In the genomic region with DNA sequence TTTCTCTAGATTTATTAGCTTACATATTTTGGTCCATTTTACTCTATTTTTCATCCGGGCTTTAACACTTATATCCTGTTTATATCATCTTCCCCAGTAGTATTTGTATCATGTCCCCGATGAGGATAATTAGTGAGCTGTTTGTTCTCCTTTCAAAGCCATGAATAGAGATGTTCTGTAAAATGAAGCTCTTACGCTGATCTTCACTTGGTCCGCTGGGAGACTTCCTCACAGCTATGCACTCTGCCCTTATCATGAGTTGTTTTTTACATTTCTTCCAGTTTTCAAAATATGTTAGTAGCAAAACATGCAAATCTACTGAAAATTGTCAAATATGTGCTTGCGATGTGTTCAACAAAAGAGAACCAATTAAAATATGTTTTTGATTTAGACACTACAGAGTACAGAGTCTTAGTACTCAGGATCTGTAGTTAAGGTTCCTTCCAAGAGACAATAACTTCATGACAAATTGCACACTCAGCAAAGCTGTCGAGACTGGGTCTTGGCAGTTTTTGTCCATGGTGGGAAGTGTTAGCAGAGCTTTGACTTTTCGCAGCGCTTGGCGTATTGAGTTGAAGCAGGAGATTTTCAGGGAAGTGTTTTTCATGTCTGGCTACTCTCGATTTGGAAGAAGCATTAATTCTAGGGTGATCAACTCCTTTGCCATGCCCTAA, we compare ENCODE assay signal across 30 cellular contexts.
"Had no signal": no experiment of that assay in that cellular context is flagged by ENCODE, and none has a peak within 500 bp of the region (broad histone marks: within the 10 kb centered on the region; RNA-seq: fewer than 3 reads in every experiment).

No MANE protein-coding gene starts in this region.

- H3K4me3 ChIP-seq: adrenal gland, body of pancreas, cardiac muscle cell, colonic mucosa, heart right ventricle, lower lobe of right lung, right atrium auricular region, spleen, thoracic aorta, vagina had no signal

- H3K27me3 Mint-ChIP-seq: activated B cell treated with CpG ODN at 0.5 μM for 24 hours; activated CD8-positive, alpha-beta memory T cell treated with anti-CD3 and anti-CD28 coated beads, Interleukin-2, amount 10 ng/mL, durations not matched to agents 7 days and 5 days; activated CD8-positive, alpha-beta T cell treated with anti-CD3 and anti-CD28 coated beads for 36 hours; activated naive CD8-positive, alpha-beta T cell; effector memory CD8-positive, alpha-beta T cell; T-cell had no signal

- H3K27ac Mint-ChIP-seq: activated B cell treated with CpG ODN at 0.5 μM for 24 hours; activated CD8-positive, alpha-beta memory T cell treated with anti-CD3 and anti-CD28 coated beads, Interleukin-2, amount 10 ng/mL, durations not matched to agents 7 days and 5 days; activated CD8-positive, alpha-beta T cell treated with anti-CD3 and anti-CD28 coated beads for 36 hours; activated naive CD8-positive, alpha-beta T cell; effector memory CD8-positive, alpha-beta T cell; natural killer cell; T-cell; T-helper 2 cell treated with Interferon-gamma antibody and Interleukin-4, amounts not matched to agents 5 μg/mL and 100 μg/mL, for 36 hours had no signal

- H3K4me1 ChIP-seq: adrenal gland, body of pancreas, colonic mucosa, heart right ventricle, lower lobe of right lung, right atrium auricular region, spleen, vagina had no signal

- ATAC-seq: activated CD8-positive, alpha-beta memory T cell treated with anti-CD3 and anti-CD28 coated beads, Interleukin-2, amount 10 ng/mL, durations not matched to agents 7 days and 5 days; activated CD8-positive, alpha-beta T cell treated with anti-CD3 and anti-CD28 coated beads for 36 hours; body of pancreas; effector memory CD8-positive, alpha-beta T cell; left lobe of liver; lower lobe of right lung; natural killer cell; T-cell had no signal

- H3K27me3 ChIP-seq: adrenal gland, body of pancreas, cardiac muscle cell, colonic mucosa, heart right ventricle, right atrium auricular region, spleen, vagina had no signal

- H3K36me3 Mint-ChIP-seq: activated CD8-positive, alpha-beta memory T cell treated with anti-CD3 and anti-CD28 coated beads, Interleukin-2, amount 10 ng/mL, durations not matched to agents 7 days and 5 days; activated naive CD8-positive, alpha-beta T cell; natural killer cell; T-cell had no signal

- H3K4me1 Mint-ChIP-seq: activated B cell treated with CpG ODN at 0.5 μM for 24 hours; activated CD8-positive, alpha-beta memory T cell treated with anti-CD3 and anti-CD28 coated beads, Interleukin-2, amount 10 ng/mL, durations not matched to agents 7 days and 5 days; natural killer cell; T-cell had no signal

- H3K4me3 Mint-ChIP-seq: activated B cell treated with CpG ODN at 0.5 μM for 24 hours; activated CD8-positive, alpha-beta memory T cell treated with anti-CD3 and anti-CD28 coated beads, Interleukin-2, amount 10 ng/mL, durations not matched to agents 7 days and 5 days; activated CD8-positive, alpha-beta T cell treated with anti-CD3 and anti-CD28 coated beads for 36 hours; activated naive CD8-positive, alpha-beta T cell; effector memory CD8-positive, alpha-beta T cell; natural killer cell; T-cell; T-helper 2 cell treated with Interferon-gamma antibody and Interleukin-4, amounts not matched to agents 5 μg/mL and 100 μg/mL, for 36 hours had no signal

- H3K9me3 ChIP-seq: adrenal gland, body of pancreas, colonic mucosa, lower lobe of right lung, right atrium auricular region, spleen, thoracic aorta, vagina had no signal

- H3K27ac ChIP-seq: adrenal gland, body of pancreas, cardiac muscle cell, colonic mucosa, heart right ventricle, lower lobe of right lung, right atrium auricular region, spleen, thoracic aorta, vagina had no signal

- H3K36me3 ChIP-seq: adrenal gland, cardiac muscle cell, colonic mucosa, heart right ventricle, lower lobe of right lung, right atrium auricular region, spleen, thoracic aorta, vagina had no signal

- DNase-seq: activated B cell treated with CpG ODN at 0.5 μM for 24 hours; activated CD4-positive, alpha-beta T cell treated with anti-CD3 and anti-CD28 coated beads, Interleukin-2, amount 50 U/mL, for 1 hour; activated CD8-positive, alpha-beta memory T cell treated with anti-CD3 and anti-CD28 coated beads, Interleukin-2, amount 10 ng/mL, durations not matched to agents 7 days and 5 days; activated CD8-positive, alpha-beta T cell treated with anti-CD3 and anti-CD28 coated beads for 36 hours; activated effector memory CD4-positive, alpha-beta T cell treated with Interleukin-2 at 50 U/mL for 16 hours; activated naive CD4-positive, alpha-beta T cell treated with Interleukin-2 at 50 U/mL for 16 hours; activated T-cell treated with anti-CD3 and anti-CD28 coated beads for 4 hours; adrenal gland; aorta; body of pancreas; cerebellar nuclear complex; colonic mucosa; effector memory CD8-positive, alpha-beta T cell; erythroblast; heart right ventricle; kidney glomerular epithelial cell; lower lobe of right lung; mesendoderm; natural killer cell; spleen; stimulated activated naive CD4-positive, alpha-beta T cell; T-cell; trophoblast cell had no signal
